In the genomic region with DNA sequence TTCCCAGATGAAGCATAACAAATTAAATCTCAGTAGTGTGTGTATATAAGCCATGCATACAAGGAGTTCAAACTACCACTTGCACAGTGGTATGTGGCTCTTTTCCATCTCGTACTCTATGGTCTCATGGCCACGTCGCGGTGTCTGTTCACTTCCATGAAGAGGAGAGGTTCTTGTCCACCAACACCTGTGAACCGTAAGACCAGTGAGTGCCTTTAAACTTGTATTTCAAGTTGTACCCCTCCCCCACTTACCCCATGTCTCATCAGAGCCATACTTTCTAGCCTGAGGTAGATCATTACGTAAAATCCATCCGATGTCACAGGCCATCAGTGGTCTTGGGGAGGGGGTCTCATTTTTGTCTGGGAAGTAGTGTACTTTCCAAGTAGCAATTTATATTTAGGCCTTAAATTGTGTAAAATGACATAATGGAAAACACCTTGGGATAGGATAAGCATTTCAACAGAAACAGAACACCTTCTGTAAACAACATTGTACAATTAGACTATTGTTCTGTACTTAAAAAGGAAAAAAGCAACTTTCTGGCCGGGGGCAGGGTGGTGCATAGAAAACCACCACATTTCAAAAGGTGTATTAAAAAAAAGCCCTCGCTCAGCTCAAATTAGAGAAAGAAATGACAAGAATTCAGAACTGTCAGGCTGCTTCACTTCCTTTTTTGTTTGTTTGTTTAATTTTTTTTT, we compare ENCODE assay signal across 23 cellular contexts.
DNase-seq lines count a peak whose midpoint lies in the region; ATAC-seq, FAIRE-seq and TF ChIP-seq lines count a peak whose summit lies in the region.
"Had no signal": no experiment of that assay in that cellular context is flagged by ENCODE, and none has a peak within 500 bp of the region (broad histone marks: within the 10 kb centered on the region; RNA-seq: fewer than 3 reads in every experiment).

No MANE protein-coding gene starts in this region.

- H3K4me1 ChIP-seq in HepG2 (ENCODE audit: insufficient read depth, low read length) = peaks cover 9% of the 10 kb centered on the region
- H3K4me1 ChIP-seq in right lobe of liver = no peaks in the 10 kb centered on the region

- no peaks in the 10 kb centered on the region for H3K27me3 Mint-ChIP-seq in WTC11 (ENCODE audit: low read depth)
- H3K27me3 Mint-ChIP-seq in activated naive CD8-positive, alpha-beta T cell treated with anti-CD3 and anti-CD28 coated beads, Interleukin-2, amount 50 U/mL, for 24 hours = no peaks in the 10 kb centered on the region
- H3K27me3 Mint-ChIP-seq: B cell had no signal

- H3K9me3 Mint-ChIP-seq in WTC11 = no peaks in the 10 kb centered on the region
- no peaks in the 10 kb centered on the region for H3K9me3 Mint-ChIP-seq in activated naive CD8-positive, alpha-beta T cell treated with anti-CD3 and anti-CD28 coated beads, Interleukin-2, amount 50 U/mL, for 24 hours
- H3K9me3 Mint-ChIP-seq: T-helper 1 cell treated with Interleukin-12 subunit alpha and Interleukin-12 subunit beta and Interleukin-4 antibody, amounts not matched to agents 30 μg/mL and 1 μg/mL, for 36 hours had no signal

- no peak for DNase-seq in HepG2 (ENCODE audit: low spot score)
- no peak for DNase-seq in right lobe of liver
- DNase-seq in WTC11 (ENCODE audit: low spot score) = no peak
- DNase-seq in NCI-H82 treated with DMSO at 0.1 percent for 48 hours (lab: John Stamatoyannopoulos, UW; ENCODE audit: unreplicated experiment) = no peak
- DNase-seq in nucleus accumbens (lab: John Stamatoyannopoulos, UW) = no peak
- no peak for DNase-seq in activated naive CD8-positive, alpha-beta T cell treated with anti-CD3 and anti-CD28 coated beads, Interleukin-2, amount 50 U/mL, for 24 hours
- DNase-seq in NCI-H2029 (lab: John Stamatoyannopoulos, UW) = no peak
- DNase-seq: activated CD4-positive, alpha-beta T cell treated with anti-CD3 and anti-CD28 coated beads for 4 hours; activated CD8-positive, alpha-beta memory T cell treated with anti-CD3 and anti-CD28 coated beads for 24 hours; activated naive CD4-positive, alpha-beta T cell; activated T-cell treated with anti-CD3 and anti-CD28 coated beads, Interleukin-2, amount 50 U/mL, for 1 hour; amniotic stem cell; DMS79 treated with DMSO at 0.1 percent for 48 hours; gastrocnemius medialis; HCEC 1CT; NCI-H1105; NCI-H1930; posterior cingulate gyrus had no signal

- no peaks in the 10 kb centered on the region for H3K79me2 ChIP-seq in HepG2 (ENCODE audit: insufficient read depth, low read length)

- no peaks in the 10 kb centered on the region for H3K9me3 ChIP-seq in HepG2 (ENCODE audit: low read length)
- no peaks in the 10 kb centered on the region for H3K9me3 ChIP-seq in right lobe of liver
- H3K9me3 ChIP-seq: gastrocnemius medialis had no signal

- no peaks in the 10 kb centered on the region for H4K20me1 ChIP-seq in HepG2 (ENCODE audit: insufficient read depth, low read length)

- TF ChIP-seq RAD21 in HepG2 (CRISPR knock-in tag; IDR thresholded peaks at IDR 0.05) = no peak

- intact Hi-C loops in HepG2 (cut with micrococcal nuclease; ENCODE audit: unreplicated experiment) (no loop called here), right lobe of liver (cut with DNase I) (no loop called here)

- no peak for FAIRE-seq in HepG2 (lab: Jason Lieb, UNC)

- BruUV-seq in HepG2 (replicated peaks; lab: Mats Ljungman, UMichigan) = no TSS peak

- CTCF ChIA-PET in HepG2 (lab: Yijun Ruan, JAX; ENCODE audit: low intra/inter-chr PET ratio, low total read pairs) (no interaction called here), WTC11 (lab: Charles Lee) (interaction anchor here (0.7 to 1.5 kb wide), 4 partner anchors 18 to 447 kb away, joined by 3 read pairs; no protein-coding TSS in a partner anchor)

- H3K27ac Mint-ChIP-seq in WTC11 = peak overlapping the region; percentile 75; the same call in 1 of the 2 replicates
- no peak overlapping the region for H3K27ac Mint-ChIP-seq in activated naive CD8-positive, alpha-beta T cell treated with anti-CD3 and anti-CD28 coated beads, Interleukin-2, amount 50 U/mL, for 24 hours
- H3K27ac Mint-ChIP-seq: B cell had no signal

- 92% methylated on average over 9 of the region's 9 CpGs for WGBS in HepG2 (ENCODE audit: low lambda C conversion rate)
- WGBS in right lobe of liver (ENCODE audit: insufficient coverage, low coverage, low lambda C conversion rate, missing lambda C conversion rate) = 81% methylated on average over 7 of the region's 9 CpGs

- H3K4me3 ChIP-seq in HepG2 (replicated peaks in 1 of 3; ENCODE audit: insufficient read depth in 1 of 3, low read depth in 2 of 3, low read length in 3 of 3) = no peak overlapping the region
- no peak overlapping the region for H3K4me3 ChIP-seq in right lobe of liver
- H3K4me3 ChIP-seq: coronary artery, gastrocnemius medialis had no signal

- no peak for TF ChIP-seq EP300 in HepG2 (IDR thresholded peaks at IDR 0.05; ENCODE audit: low read depth in 2 of 2, low read length in 2 of 2)
- TF ChIP-seq EP300 in HepG2 (CRISPR knock-in tag; IDR thresholded peaks at IDR 0.05; ENCODE audit: borderline replicate concordance) = no peak

- ATAC-seq in HepG2 (no peak), right lobe of liver (no peak), WTC11 (no peak)
- ATAC-seq in activated naive CD8-positive, alpha-beta T cell treated with anti-CD3 and anti-CD28 coated beads, Interleukin-2, amount 50 U/mL, for 24 hours = no peak
- ATAC-seq: gastrocnemius medialis, sciatic nerve had no signal

- no peaks in the 10 kb centered on the region for H3K36me3 Mint-ChIP-seq in WTC11
- peaks cover 6% of the 10 kb centered on the region for H3K36me3 Mint-ChIP-seq in activated naive CD8-positive, alpha-beta T cell treated with anti-CD3 and anti-CD28 coated beads, Interleukin-2, amount 50 U/mL, for 24 hours (ENCODE audit: low read depth)

- POLR2A ChIA-PET in HepG2 (lab: Yijun Ruan, JAX) (no interaction called here), WTC11 (lab: Charles Lee) (no interaction called here)

- TF ChIP-seq POLR2A in HepG2 (IDR thresholded peaks at IDR 0.05; ENCODE audit: insufficient read depth in 1 of 2, low read depth in 2 of 2, low read length in 2 of 2) = no peak
- no peak for TF ChIP-seq POLR2A in right lobe of liver (IDR thresholded peaks at IDR 0.05)

- H3K27ac ChIP-seq in HepG2 (ENCODE audit: extremely low read length, insufficient read depth, low read length) = no peak overlapping the region
- no peak overlapping the region for H3K27ac ChIP-seq in right lobe of liver
- H3K27ac ChIP-seq in layer of hippocampus (ENCODE audit: low read depth, low read length) = peak overlapping the region; percentile 40
- H3K27ac ChIP-seq: coronary artery, gastrocnemius medialis had no signal

- no peak overlapping the region for H3K4me2 ChIP-seq in HepG2 (ENCODE audit: low read depth, low read length)

- peaks cover 43% of the 10 kb centered on the region for H3K4me1 Mint-ChIP-seq in WTC11
- H3K4me1 Mint-ChIP-seq in activated naive CD8-positive, alpha-beta T cell treated with anti-CD3 and anti-CD28 coated beads, Interleukin-2, amount 50 U/mL, for 24 hours = no peaks in the 10 kb centered on the region
- H3K4me1 Mint-ChIP-seq: B cell had no signal

- in situ Hi-C loops in HepG2 (cut with HindIII; ENCODE audit: extremely low pct_ligation_motif_present, low pct_unique_long_range_greater_than_20kb) = no loop called here

- H3K4me3 Mint-ChIP-seq in WTC11 = no peak overlapping the region
- H3K4me3 Mint-ChIP-seq in activated naive CD8-positive, alpha-beta T cell treated with anti-CD3 and anti-CD28 coated beads, Interleukin-2, amount 50 U/mL, for 24 hours = no peak overlapping the region
- H3K4me3 Mint-ChIP-seq: B cell; T-helper 1 cell treated with Interleukin-12 subunit alpha and Interleukin-12 subunit beta and Interleukin-4 antibody, amounts not matched to agents 30 μg/mL and 1 μg/mL, for 36 hours had no signal

- H3K27me3 ChIP-seq in HepG2 (ENCODE audit: control insufficient read depth in 1 of 2, insufficient read depth in 2 of 2, low read length in 2 of 2) (no peaks in the 10 kb centered on the region), right lobe of liver (no peaks in the 10 kb centered on the region), layer of hippocampus (ENCODE audit: control insufficient read depth, insufficient read depth, low read length) (no peaks in the 10 kb centered on the region)
- H3K27me3 ChIP-seq: gastrocnemius medialis had no signal

- TF ChIP-seq CTCF in HepG2 (CRISPR knock-in tag; IDR thresholded peaks at IDR 0.05) = no peak
- no peak for TF ChIP-seq CTCF in right lobe of liver (IDR thresholded peaks at IDR 0.05)
- TF ChIP-seq CTCF in WTC11 (IDR thresholded peaks at IDR 0.05) = no peak

- H3K9ac ChIP-seq in HepG2 (ENCODE audit: insufficient read depth, low read depth, low read length) = no peak overlapping the region

- H2AFZ ChIP-seq in HepG2 (ENCODE audit: low read length) = no peak overlapping the region

- H3K36me3 ChIP-seq in HepG2 (replicated peaks in 1 of 2; ENCODE audit: control insufficient read depth in 1 of 2, insufficient read depth in 2 of 2, low read length in 2 of 2) (no peaks in the 10 kb centered on the region; a peak in 1 of 5 replicates), right lobe of liver (peaks cover 0 to 6% (median 0%) of the 10 kb centered on the region in 4 donors)

TF ChIP-seq in HepG2, 621 proteins besides CTCF, POLR2A, EP300 and RAD21 (continues in another document):
- no peak for TF ChIP-seq SOX13 (IDR thresholded peaks at IDR 0.05)
- TF ChIP-seq SOX13 (CRISPR knock-in tag; conservative IDR thresholded peaks at IDR 0.05 in 1 of 2, IDR thresholded peaks at IDR 0.05 in 1 of 2) = peak in 1 of 2 experiments; percentile 46; a peak in 1 of 4 replicates
- TF ChIP-seq ZNF337 (CRISPR knock-in tag; IDR thresholded peaks at IDR 0.05; ENCODE audit: borderline replicate concordance, low read depth) = no peak

TF ChIP-seq in WTC11, 78 proteins besides CTCF, POLR2A, EP300 and RAD21 (continues in another document):
- TF ChIP-seq ZNF263 (CRISPR knock-in tag; IDR thresholded peaks at IDR 0.05; ENCODE audit: low read depth) (no peak), RORB (CRISPR knock-in tag; IDR thresholded peaks at IDR 0.05) (no peak)

Comparison
In these comparisons a context has a peak if more than half of its experiments do, and no peak if none do; other contexts are left out.
1. Of the 50 proteins assayed by ChIP-seq in both HepG2 and WTC11: peak only in HepG2: ZNF281; only in WTC11: none; in both: none; in neither: 49.